8 cellular contexts compared by ENCODE assay signal in genomic region chr13:27997904-27998522, GRCh38. TPM values are rescaled to one million over a fixed set of nuclear protein-coding genes. Genes with fewer than 3 reads are reported as not detected.
DNase-seq lines count a peak whose midpoint lies in the region; ATAC-seq and TF ChIP-seq lines count a peak whose summit lies in the region.

No MANE protein-coding gene starts in this region.

- H3K27me3 Mint-ChIP-seq in activated T-cell treated with anti-CD3 and anti-CD28 coated beads, Interleukin-2, amount 50 U/mL, for 4 hours (ENCODE audit: low read depth): no peaks in the 10 kb centered on the region

- H3K9me3 Mint-ChIP-seq in activated T-cell treated with anti-CD3 and anti-CD28 coated beads, Interleukin-2, amount 50 U/mL, for 4 hours: no peaks in the 10 kb centered on the region

- no peak overlapping the region for H3K9ac ChIP-seq in Loucy (ENCODE audit: low read depth, low read length, poor library complexity, severe bottlenecking)

- H3K27me3 ChIP-seq in Loucy (ENCODE audit: insufficient read depth, low read length, poor library complexity, severe bottlenecking) (no peaks in the 10 kb centered on the region), left ventricle myocardium inferior (ENCODE audit: low read depth) (peaks cover 11% of the 10 kb centered on the region), upper lobe of right lung (no peaks in the 10 kb centered on the region)

- no peak overlapping the region for H3K4me3 Mint-ChIP-seq in activated T-cell treated with anti-CD3 and anti-CD28 coated beads, Interleukin-2, amount 50 U/mL, for 4 hours

- TF ChIP-seq CTCF in Loucy (conservative IDR thresholded peaks at IDR 0.05; ENCODE audit: low read length): peak; percentile 75
- TF ChIP-seq CTCF in left ventricle myocardium inferior (IDR thresholded peaks at IDR 0.05; ENCODE audit: borderline replicate concordance): peak; percentile 57
- peak; percentile 22 for TF ChIP-seq CTCF in upper lobe of right lung (IDR thresholded peaks at IDR 0.05)

- no peaks in the 10 kb centered on the region for H3K36me3 Mint-ChIP-seq in activated T-cell treated with anti-CD3 and anti-CD28 coated beads, Interleukin-2, amount 50 U/mL, for 4 hours (ENCODE audit: insufficient read depth)

- intact Hi-C loops in left ventricle myocardium inferior (cut with micrococcal nuclease): no loop called here
- intact Hi-C loops in upper lobe of right lung (cut with DNase I): no loop called here

- H3K27ac ChIP-seq in left ventricle myocardium inferior (replicated peaks) (no peak overlapping the region), upper lobe of right lung (no peak overlapping the region)

- no peaks in the 10 kb centered on the region for H4K20me1 ChIP-seq in Loucy (ENCODE audit: insufficient read depth, low read length, poor library complexity, severe bottlenecking)

- peak overlapping the region; percentile 64 for H2AFZ ChIP-seq in Loucy (ENCODE audit: low read length)

- H3K4me1 ChIP-seq in Loucy (ENCODE audit: insufficient read depth, low read length, poor library complexity, severe bottlenecking): no peaks in the 10 kb centered on the region
- peaks cover 8% of the 10 kb centered on the region for H3K4me1 ChIP-seq in left ventricle myocardium inferior
- no peaks in the 10 kb centered on the region for H3K4me1 ChIP-seq in upper lobe of right lung

- H3K9me2 ChIP-seq in Loucy (replicated peaks; ENCODE audit: low read depth, low read length): no peaks in the 10 kb centered on the region

- ATAC-seq in activated T-cell treated with anti-CD3 and anti-CD28 coated beads, Interleukin-2, amount 50 U/mL, for 4 hours: no peak
- peak; percentile 52 for ATAC-seq in upper lobe of right lung
- no peak for ATAC-seq in GM21390 (IDR thresholded peaks at IDR 0.05; ENCODE audit: unreplicated experiment)

- H3K9me3 ChIP-seq in Loucy (ENCODE audit: insufficient read depth, low read depth, low read length): no peaks in the 10 kb centered on the region
- H3K9me3 ChIP-seq in left ventricle myocardium inferior (replicated peaks): no peaks in the 10 kb centered on the region
- no peaks in the 10 kb centered on the region for H3K9me3 ChIP-seq in upper lobe of right lung

- no peak overlapping the region for H3K4me2 ChIP-seq in Loucy (ENCODE audit: low read depth, low read length, poor library complexity, severe bottlenecking)

- peak; percentile 21 for DNase-seq in activated T-cell treated with anti-CD3 and anti-CD28 coated beads, Interleukin-2, amount 50 U/mL, for 1 hour
- DNase-seq in activated T-cell treated with anti-CD3 and anti-CD28 coated beads, Interleukin-2, amount 50 U/mL, for 4 hours: no peak
- DNase-seq in UCSD-AML1 (lab: John Stamatoyannopoulos, UW; ENCODE audit: unreplicated experiment) (peak; percentile 46), left ventricle myocardium inferior (peak; percentile 46), upper lobe of right lung (peak; percentile 40), foreskin melanocyte (no peak)

- H3K36me3 ChIP-seq in Loucy (ENCODE audit: insufficient read depth, low read length) (no peaks in the 10 kb centered on the region), left ventricle myocardium inferior (no peaks in the 10 kb centered on the region), upper lobe of right lung (no peaks in the 10 kb centered on the region)

- H3K79me2 ChIP-seq in Loucy (ENCODE audit: insufficient read depth, low read length): no peaks in the 10 kb centered on the region

- H3K4me1 Mint-ChIP-seq in activated T-cell treated with anti-CD3 and anti-CD28 coated beads, Interleukin-2, amount 50 U/mL, for 4 hours (ENCODE audit: low read depth): no peaks in the 10 kb centered on the region

- no peaks in the 10 kb centered on the region; the same call in 1 of the 2 replicates for H3F3A ChIP-seq in Loucy (ENCODE audit: low read depth)

- H3K4me3 ChIP-seq in Loucy (ENCODE audit: low read length, poor library complexity, severe bottlenecking): no peak overlapping the region
- H3K4me3 ChIP-seq in left ventricle myocardium inferior: no peak overlapping the region
- H3K4me3 ChIP-seq in upper lobe of right lung: no peak overlapping the region

RNA-seq across cellular contexts. Expression of gene URAD, which starts 9.5 kb away (rescaled TPM):
- total RNA-seq in activated T-cell treated with anti-CD3 and anti-CD28 coated beads, Interleukin-2, amount 50 U/mL, for 4 hours: not detected
- total RNA-seq in left ventricle myocardium inferior: not detected
- total RNA-seq in upper lobe of right lung: not detected

RNA-seq across cellular contexts. Expression of gene CDX2, which starts 28.9 kb away (rescaled TPM):
- total RNA-seq in activated T-cell treated with anti-CD3 and anti-CD28 coated beads, Interleukin-2, amount 50 U/mL, for 4 hours: under 1 TPM in 2 of 3 donors, not detected in 1; 0.11 to 0.43 TPM
- not detected for total RNA-seq in left ventricle myocardium inferior
- not detected for total RNA-seq in upper lobe of right lung

Comparison
In these comparisons a context has a peak if more than half of its experiments do, and no peak if none do; other contexts are left out.
1. DNase-seq: peak in activated T-cell treated with anti-CD3 and anti-CD28 coated beads, Interleukin-2, amount 50 U/mL, for 1 hour (single experiment), UCSD-AML1 (single experiment), left ventricle myocardium inferior (single experiment) and upper lobe of right lung (single experiment); none in activated T-cell treated with anti-CD3 and anti-CD28 coated beads, Interleukin-2, amount 50 U/mL, for 4 hours (single experiment) and foreskin melanocyte (single experiment).
2. CTCF ChIP-seq: peak in every context shown above with its lines; median percentile 75 in Loucy; 57 in left ventricle myocardium inferior; 22 in upper lobe of right lung.